Comparison of ENCODE assay signal across 12 cellular contexts in the genomic region with DNA sequence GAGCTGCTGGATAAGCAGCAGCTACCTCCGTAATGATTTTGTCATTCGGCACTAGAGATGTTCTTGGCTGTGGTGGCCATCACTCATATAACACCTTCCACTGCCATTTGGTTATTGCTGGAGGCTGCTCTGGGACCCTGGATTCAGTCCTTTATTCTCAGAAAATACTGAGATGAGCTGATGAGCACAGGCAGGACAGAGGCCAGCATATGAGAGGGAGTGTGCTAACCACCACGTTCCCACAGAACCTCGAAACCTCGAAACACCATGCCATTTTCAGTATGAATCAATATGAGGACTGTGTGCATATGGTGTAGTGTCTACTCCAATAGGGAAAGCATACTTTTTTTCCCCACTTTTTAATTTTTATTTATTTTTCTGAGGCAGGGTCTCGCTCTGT. TPM values are rescaled to one million over a fixed set of nuclear protein-coding genes. Genes with fewer than 3 reads are reported as not detected.
DNase-seq lines count a peak whose midpoint lies in the region; ATAC-seq and TF ChIP-seq lines count a peak whose summit lies in the region.
"Had no signal": no experiment of that assay in that cellular context is flagged by ENCODE, and none has a peak within 500 bp of the region (broad histone marks: within the 10 kb centered on the region; RNA-seq: fewer than 3 reads in every experiment).

No MANE protein-coding gene starts in this region.

- no peak for TF ChIP-seq CTCF in OCI-LY3 (IDR thresholded peaks at IDR 0.05; ENCODE audit: low read depth, low read length)

- ATAC-seq in HG02678 (IDR thresholded peaks at IDR 0.05; ENCODE audit: unreplicated experiment) (peak; percentile 78), HG02588 (IDR thresholded peaks at IDR 0.05; ENCODE audit: unreplicated experiment) (no peak)

- no peak overlapping the region for H3K4me3 ChIP-seq in OCI-LY3 (ENCODE audit: low read length)

- peak overlapping the region; percentile 22; the same call in 1 of the 2 replicates for H3K9ac ChIP-seq in OCI-LY3 (ENCODE audit: low read length)

- no peaks in the 10 kb centered on the region for H4K20me1 ChIP-seq in OCI-LY3 (ENCODE audit: insufficient read depth, low read length)

- no peaks in the 10 kb centered on the region for H3K9me3 ChIP-seq in OCI-LY3 (ENCODE audit: insufficient read depth, low read length)

- H3K27ac ChIP-seq in OCI-LY3 (ENCODE audit: low read length): peak overlapping the region; percentile 59

- H3K36me3 ChIP-seq in OCI-LY3 (replicated peaks; ENCODE audit: low read depth, low read length): peaks cover 34% of the 10 kb centered on the region

- no peaks in the 10 kb centered on the region for H3K27me3 ChIP-seq in OCI-LY3 (ENCODE audit: low read depth, low read length)

- peaks cover 9% of the 10 kb centered on the region; the same call in 1 of the 2 replicates for H3K79me2 ChIP-seq in OCI-LY3 (ENCODE audit: low read length)

- H3K4me1 ChIP-seq in OCI-LY3 (ENCODE audit: low read length): peaks cover 43% of the 10 kb centered on the region

- in situ Hi-C loops in G401 (cut with HindIII; ENCODE audit: low sequenced_read_pairs): no loop called here

- peak; percentile 22 for DNase-seq in stimulated activated CD4-positive, alpha-beta T cell treated with anti-CD3 and anti-CD28 coated beads, Interleukin-1b, Interleukin-23, amount 100 ng/mL, for 48 hours
- DNase-seq in stimulated activated CD4-positive, alpha-beta T cell treated with anti-CD3 and anti-CD28 coated beads, Interleukin-4, amount 100 ng/mL, for 24 hours: no peak
- no peak for DNase-seq in NCI-H774 (lab: John Stamatoyannopoulos, UW)
- no peak for DNase-seq in G401 (ENCODE audit: low spot score)
- DNase-seq in effector CD4-positive, alpha-beta T cell: no peak
- DNase-seq: aorta, immature natural killer cell, NCI-H1436, occipital lobe had no signal

- peak overlapping the region; percentile 63 for H3K4me2 ChIP-seq in OCI-LY3 (ENCODE audit: low read length)

- H2AFZ ChIP-seq in OCI-LY3 (ENCODE audit: low read depth, low read length): no peak overlapping the region

RNA-seq across cellular contexts. Expression of a gene that starts 56.6 kb away (rescaled TPM):
- 0.17 and 0.55 TPM in 2 replicates for total RNA-seq in G401 (2014; rRNA removed; shearing (Covaris generic))

RNA-seq across cellular contexts. Expression of a gene that starts 59.0 kb away (rescaled TPM):
- total RNA-seq in G401 (2014; rRNA removed; shearing (Covaris generic)): 0.18 and 0.58 TPM in 2 replicates
- total RNA-seq: occipital lobe had no signal
